ENCODE assay signal across 21 cellular contexts in genomic region chr5:186091-187041, GRCh38. TPM values are rescaled to one million over a fixed set of nuclear protein-coding genes. Genes with fewer than 3 reads are reported as not detected.
DNase-seq lines count a peak whose midpoint lies in the region; ATAC-seq, FAIRE-seq and TF ChIP-seq lines count a peak whose summit lies in the region.
"Had no signal": no experiment of that assay in that cellular context is flagged by ENCODE, and none has a peak within 500 bp of the region (broad histone marks: within the 10 kb centered on the region; RNA-seq: fewer than 3 reads in every experiment).

No MANE protein-coding gene starts in this region.

- DNase-seq in cardiac septum (ENCODE audit: low spot score) (peak; percentile 72), right atrium auricular region (ENCODE audit: low spot score) (no peak), kidney (peak; percentile 72), spleen (peak; percentile 71), activated gamma-delta T cell treated with Interleukin-2 at 50 U/mL for 16 hours (no peak)
- DNase-seq: DMS79 treated with DMSO at 0.1 percent for 48 hours; Kasumi-1; NCI-H1105; NCI-H2081; NCI-H2171 treated with DMSO at 0.1 percent for 48 hours; NCI-H446; NCI-H526 treated with DMSO at 0.1 percent for 48 hours; NK-92 treated with Interleukin-12 subunit alpha and Interleukin-12 subunit beta, amount 100 ng/mL, for 24 hours; Peyer's patch had no signal

- no peak overlapping the region for H2AFZ ChIP-seq in Loucy (ENCODE audit: low read length)

- WGBS in spleen, 5 donors, result 57 to 85% (median 73%) methylated on average over 25 to 28 of the region's 28 CpGs

- H3K9me3 ChIP-seq in right atrium auricular region (no peaks in the 10 kb centered on the region), Loucy (ENCODE audit: insufficient read depth, low read depth, low read length) (no peaks in the 10 kb centered on the region), kidney (ENCODE audit: control insufficient read depth in 1 of 2, low read length in 2 of 2) (no peaks in the 10 kb centered on the region), spleen (no peaks in the 10 kb centered on the region)
- H3K9me3 ChIP-seq: HAP-1, Peyer's patch had no signal

- H3K9ac ChIP-seq in Loucy (ENCODE audit: low read depth, low read length, poor library complexity, severe bottlenecking) (peak overlapping the region; percentile 37), kidney (ENCODE audit: low read length in 2 of 2) (no peak overlapping the region)

- no peaks in the 10 kb centered on the region for H3F3A ChIP-seq in Loucy (ENCODE audit: low read depth)

- no peaks in the 10 kb centered on the region for H3K9me2 ChIP-seq in Loucy (replicated peaks; ENCODE audit: low read depth, low read length)

- H3K4me1 ChIP-seq in right atrium auricular region (peaks cover 0 to 33% of the 10 kb centered on the region in 2 donors), Loucy (ENCODE audit: insufficient read depth, low read length, poor library complexity, severe bottlenecking) (peaks cover 60% of the 10 kb centered on the region), kidney (ENCODE audit: control insufficient read depth in 1 of 2, insufficient read depth in 1 of 2, low read depth in 1 of 2, low read length in 2 of 2) (peaks cover 3 to 14% of the 10 kb centered on the region in 2 donors), spleen (peaks cover 0 to 23% (median 19%) of the 10 kb centered on the region in 6 donors)

- H3K27ac ChIP-seq in right atrium auricular region (no peak overlapping the region), kidney (ENCODE audit: low read depth in 2 of 2, low read length in 2 of 2) (no peak overlapping the region), spleen (no peak overlapping the region)
- H3K27ac ChIP-seq: Peyer's patch had no signal

- H3K4me2 ChIP-seq in Loucy (ENCODE audit: low read depth, low read length, poor library complexity, severe bottlenecking), result peak overlapping the region; percentile 55

- H3K27me3 ChIP-seq in right atrium auricular region (no peaks in the 10 kb centered on the region), Loucy (ENCODE audit: insufficient read depth, low read length, poor library complexity, severe bottlenecking) (no peaks in the 10 kb centered on the region), spleen (replicated peaks in 1 of 7) (peaks cover 0 to 36% (median 3%) of the 10 kb centered on the region in 7 donors)
- H3K27me3 ChIP-seq: Peyer's patch had no signal

- no peaks in the 10 kb centered on the region for H4K20me1 ChIP-seq in Loucy (ENCODE audit: insufficient read depth, low read length, poor library complexity, severe bottlenecking)

- no peaks in the 10 kb centered on the region for H3K36me3 ChIP-seq in right atrium auricular region
- no peaks in the 10 kb centered on the region for H3K36me3 ChIP-seq in Loucy (ENCODE audit: insufficient read depth, low read length)
- no peaks in the 10 kb centered on the region for H3K36me3 ChIP-seq in kidney (ENCODE audit: control insufficient read depth in 1 of 2, insufficient read depth in 2 of 2, low read length in 2 of 2)
- H3K36me3 ChIP-seq in spleen, result no peaks in the 10 kb centered on the region
- H3K36me3 ChIP-seq: HAP-1, Peyer's patch had no signal

- intact Hi-C loops in cardiac septum (cut with DNase I) (no loop called here), kidney (cut with DNase I) (no loop called here), spleen (cut with DNase I; ENCODE audit: low total_unique reads) (no loop called here)

- no peak for TF ChIP-seq CTCF in right atrium auricular region (IDR thresholded peaks at IDR 0.05)
- no peak for TF ChIP-seq CTCF in Loucy (conservative IDR thresholded peaks at IDR 0.05; ENCODE audit: low read length)
- no peak for TF ChIP-seq CTCF in kidney (IDR thresholded peaks at IDR 0.05; ENCODE audit: borderline replicate concordance, extremely low read depth, insufficient read depth)
- TF ChIP-seq CTCF in spleen (IDR thresholded peaks at IDR 0.05 in 8 of 11, conservative IDR thresholded peaks at IDR 0.05 in 3 of 11), result no peak

- H3K4me3 ChIP-seq in right atrium auricular region (no peak overlapping the region), Loucy (ENCODE audit: low read length, poor library complexity, severe bottlenecking) (peak overlapping the region; percentile 19), kidney (ENCODE audit: low read length in 2 of 2) (no peak overlapping the region), spleen (no peak overlapping the region)
- H3K4me3 ChIP-seq: HAP-1, Peyer's patch had no signal

- FAIRE-seq in kidney (lab: Jason Lieb, UNC), result no peak
- FAIRE-seq: A204.1, HTR-8/SVneo had no signal

- no peak for TF ChIP-seq POLR2A in spleen (IDR thresholded peaks at IDR 0.05)

- ATAC-seq in GM21423 (IDR thresholded peaks at IDR 0.05; ENCODE audit: unreplicated experiment), result no peak

- no peaks in the 10 kb centered on the region for H3K79me2 ChIP-seq in Loucy (ENCODE audit: insufficient read depth, low read length)

RNA-seq across cellular contexts. Expression of gene LRRC14B, which starts 4.9 kb away (rescaled TPM):
- total RNA-seq in cardiac septum, result 8.5 TPM
- total RNA-seq in right atrium auricular region, result 10 to 100 TPM in 1 of 2 donors, 1 to 10 TPM in 1; 7.7 to 51.0 TPM
- total RNA-seq in kidney, result not detected
- not detected for polyA plus RNA-seq in kidney (ENCODE audit: insufficient read depth, low read depth, low replicate concordance)
- total RNA-seq in spleen, result not detected
- under 1 TPM in 1 of 3 donors, not detected in 2; 0.10 TPM for polyA plus RNA-seq in spleen
- total RNA-seq: Peyer's patch had no signal
- polyA plus RNA-seq: CD14-positive monocyte, IgD-negative memory B cell had no signal

RNA-seq across cellular contexts. Expression of gene CCDC127, which starts 31.6 kb away (rescaled TPM):
- total RNA-seq in cardiac septum (9.6 TPM), right atrium auricular region (1 to 10 TPM; 5.6 to 7.1 TPM), kidney (5.9 TPM), spleen (1 to 10 TPM; 2.8 to 8.9 (median 5.7) TPM)
- polyA plus RNA-seq in kidney (ENCODE audit: insufficient read depth, low read depth, low replicate concordance) (3.2 TPM), spleen (1 to 10 TPM; 1.2 to 2.6 (median 1.8) TPM)

RNA-seq across cellular contexts. Expression of gene SDHA, which starts 31.8 kb away (rescaled TPM):
- total RNA-seq in cardiac septum, result 580 TPM
- total RNA-seq in right atrium auricular region, result 100 to 1,000 TPM; 242 to 366 TPM
- 135 TPM for total RNA-seq in kidney
- polyA plus RNA-seq in kidney (ENCODE audit: insufficient read depth, low read depth, low replicate concordance), result 256 TPM
- total RNA-seq in spleen, result 100 to 1,000 TPM in 6 of 7 donors, 10 to 100 TPM in 1; 91.9 to 135 (median 122) TPM
- polyA plus RNA-seq in spleen, result 10 to 100 TPM; 58.6 to 86.0 (median 62.3) TPM

Comparison
In these comparisons a context has a peak if more than half of its experiments do, and no peak if none do; other contexts are left out.
1. DNase-seq: peak in cardiac septum (single experiment), kidney (single experiment) and spleen (single experiment); none in right atrium auricular region (single experiment) and activated gamma-delta T cell treated with Interleukin-2 at 50 U/mL for 16 hours (single experiment).